In the genomic region with DNA sequence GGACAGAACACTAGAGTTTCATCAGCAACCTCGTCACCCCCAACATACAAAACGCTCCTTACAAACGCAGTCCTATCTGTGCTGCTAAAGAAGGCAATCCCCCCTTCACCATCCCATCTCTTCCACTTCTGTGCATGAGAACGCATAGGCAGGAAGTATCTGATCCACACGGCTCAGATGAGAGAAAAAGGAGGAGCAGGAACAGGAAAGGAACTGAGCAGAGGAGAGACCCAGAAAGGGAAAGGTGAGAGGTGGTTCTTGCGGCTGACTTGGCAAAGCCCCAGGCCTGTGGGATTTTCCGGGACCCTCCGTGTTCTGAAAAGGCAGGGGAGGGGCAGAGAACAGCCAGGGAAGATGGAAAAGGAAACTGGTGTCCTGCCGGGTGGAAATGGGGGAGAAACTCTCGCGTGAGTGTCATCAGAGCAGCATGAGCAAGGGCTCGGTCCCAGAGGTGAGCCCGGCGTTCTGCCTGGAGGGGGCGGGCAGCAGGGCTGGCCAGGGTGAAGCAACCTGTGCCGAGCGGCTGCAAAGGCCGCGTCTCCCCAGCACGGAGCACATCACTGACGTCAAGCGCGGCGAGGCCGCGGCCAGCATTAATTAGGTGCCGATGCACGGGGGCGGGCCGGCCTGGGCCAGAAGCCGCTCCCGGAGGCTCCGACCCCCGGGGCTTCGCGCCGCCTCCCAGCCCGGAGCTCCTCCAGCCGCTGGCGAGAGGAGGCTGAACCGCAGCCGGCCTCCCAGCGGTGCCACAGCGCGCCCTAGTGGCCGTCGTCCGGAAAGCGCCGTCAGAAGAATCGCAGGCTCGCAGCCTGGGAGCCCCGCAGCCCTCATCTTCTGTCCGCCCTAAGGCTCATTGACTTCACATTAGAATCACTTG, we compare ENCODE assay signal across 8 cellular contexts. TPM values are rescaled to one million over a fixed set of nuclear protein-coding genes. Genes with fewer than 3 reads are reported as not detected.
DNase-seq lines count a peak whose midpoint lies in the region; TF ChIP-seq lines count a peak whose summit lies in the region.

No MANE protein-coding gene starts in this region.

- peaks cover 21% of the 10 kb centered on the region for H3K4me1 Mint-ChIP-seq in HFFc6 (ENCODE audit: low read depth)
- H3K4me1 Mint-ChIP-seq in activated naive CD8-positive, alpha-beta T cell treated with anti-CD3 and anti-CD28 coated beads for 36 hours = peaks cover 8% of the 10 kb centered on the region

- TF ChIP-seq CTCF in GM10266 (IDR thresholded peaks at IDR 0.05; ENCODE audit: control insufficient read depth, insufficient read depth, low read depth, missing control alignments) (peak; percentile 100), HFFc6 (IDR thresholded peaks at IDR 0.05) (peak; percentile 99), cardiac muscle cell (IDR thresholded peaks at IDR 0.05; ENCODE audit: low read depth, low read length) (peak; percentile 82), transverse colon (IDR thresholded peaks at IDR 0.05) (peak; percentile 93 to 98 (median 96))

- TF ChIP-seq EP300 in transverse colon (IDR thresholded peaks at IDR 0.05; ENCODE audit: low read depth) = no peak

- DNase-seq in GM10266 (ENCODE audit: extremely low spot score) (peak; percentile 92), HFFc6 (peak; percentile 49), MV-4-11 (lab: John Stamatoyannopoulos, UW) (peak; percentile 49), SKM-1 (lab: John Stamatoyannopoulos, UW; ENCODE audit: unreplicated experiment) (peak; percentile 65), cardiac muscle cell (ENCODE audit: low read depth in 1 of 2, low spot score in 1 of 2) (peak; percentile 85 to 92), pons (ENCODE audit: low spot score) (peak; percentile 56), transverse colon (peak; percentile 88)
- peak; percentile 84 for DNase-seq in activated naive CD8-positive, alpha-beta T cell treated with anti-CD3 and anti-CD28 coated beads for 36 hours

- no peaks in the 10 kb centered on the region for H3K9me3 ChIP-seq in cardiac muscle cell (ENCODE audit: low read depth)
- H3K9me3 ChIP-seq in transverse colon = peaks cover 0 to 6% of the 10 kb centered on the region in 2 donors

- H3K36me3 ChIP-seq in cardiac muscle cell (no peaks in the 10 kb centered on the region), transverse colon (no peaks in the 10 kb centered on the region)

- in situ Hi-C loops in transverse colon (cut with MboI; ENCODE audit: low pct_ligation_motif_present in 1 of 4, low pct_unique_long_range_greater_than_20kb in 1 of 4, low sequenced_read_pairs in 3 of 4) = loop anchor here (5.0 to 25.0 kb wide), 6 partner anchors 178 to 653 kb away; a partner anchor contains a TSS

- intact Hi-C loops in transverse colon (cut with DNase I; ENCODE audit: low total_unique reads) = loop anchor here (5.0 to 10.0 kb wide), 2 partner anchors 231 to 533 kb away; no protein-coding TSS in a partner anchor

- peaks cover 16% of the 10 kb centered on the region for H3K9me3 Mint-ChIP-seq in HFFc6
- peaks cover 8% of the 10 kb centered on the region for H3K9me3 Mint-ChIP-seq in activated naive CD8-positive, alpha-beta T cell treated with anti-CD3 and anti-CD28 coated beads for 36 hours

- peaks cover 41% of the 10 kb centered on the region for H3K27me3 Mint-ChIP-seq in HFFc6 (ENCODE audit: insufficient read depth)
- H3K27me3 Mint-ChIP-seq in activated naive CD8-positive, alpha-beta T cell treated with anti-CD3 and anti-CD28 coated beads for 36 hours = peaks cover 67% of the 10 kb centered on the region

- peak overlapping the region; percentile 20 for H3K4me3 ChIP-seq in cardiac muscle cell
- H3K4me3 ChIP-seq in transverse colon = peak overlapping the region; percentile 0 to 57 (median 42)

- H3K36me3 Mint-ChIP-seq in HFFc6 (ENCODE audit: low read depth) = peaks cover 9% of the 10 kb centered on the region; the same call in 1 of the 2 replicates
- H3K36me3 Mint-ChIP-seq in activated naive CD8-positive, alpha-beta T cell treated with anti-CD3 and anti-CD28 coated beads for 36 hours = no peaks in the 10 kb centered on the region

- no peak for TF ChIP-seq POLR2A in transverse colon (IDR thresholded peaks at IDR 0.05)

- no peaks in the 10 kb centered on the region for H3K27me3 ChIP-seq in cardiac muscle cell
- peaks cover 11% of the 10 kb centered on the region for H3K27me3 ChIP-seq in transverse colon

- 0 to 3% methylated on average over 8 to 45 of the region's 54 CpGs for WGBS in transverse colon (ENCODE audit: low coverage in 1 of 2), 2 donors

- H3K4me3 Mint-ChIP-seq in HFFc6 = peak overlapping the region; percentile 92
- peak overlapping the region; percentile 8 for H3K4me3 Mint-ChIP-seq in activated naive CD8-positive, alpha-beta T cell treated with anti-CD3 and anti-CD28 coated beads for 36 hours

- peak overlapping the region; percentile 74 for H3K27ac Mint-ChIP-seq in HFFc6
- no peak overlapping the region for H3K27ac Mint-ChIP-seq in activated naive CD8-positive, alpha-beta T cell treated with anti-CD3 and anti-CD28 coated beads for 36 hours

- H3K4me1 ChIP-seq in cardiac muscle cell (ENCODE audit: low read depth) (peaks cover 13% of the 10 kb centered on the region), transverse colon (peaks cover 4 to 28% (median 21%) of the 10 kb centered on the region in 4 donors)

- H3K27ac ChIP-seq in cardiac muscle cell (no peak overlapping the region), transverse colon (peak overlapping the region; percentile 49 to 69 (median 56))

RNA-seq across cellular contexts. Expression of a gene that starts 35.8 kb away (rescaled TPM):
- total RNA-seq in HFFc6 (2021; fragmentation: NEBNext Ultra II Directional; extraction: Animal tissue kit (Norgen Biotek cat#: 25700)) = under 1 TPM; 0.24 to 0.56 (median 0.35) TPM
- not detected for total RNA-seq in activated naive CD8-positive, alpha-beta T cell treated with anti-CD3 and anti-CD28 coated beads for 36 hours
- total RNA-seq in cardiac muscle cell (0.36 and 0.56 TPM in 2 replicates), transverse colon (under 1 TPM in 1 of 4 donors, not detected in 3; 0.14 TPM)
- polyA plus RNA-seq in cardiac muscle cell = 0.88 and 1.3 TPM in 2 replicates

RNA-seq across cellular contexts. Expression of a gene that starts 54.2 kb away (rescaled TPM):
- 100 to 1,000 TPM; 130 to 211 (median 176) TPM for total RNA-seq in HFFc6 (2021; fragmentation: NEBNext Ultra II Directional; extraction: Animal tissue kit (Norgen Biotek cat#: 25700))
- not detected for total RNA-seq in activated naive CD8-positive, alpha-beta T cell treated with anti-CD3 and anti-CD28 coated beads for 36 hours
- 0.06 TPM in 1 of 2 replicates, not detected in the other for total RNA-seq in cardiac muscle cell
- polyA plus RNA-seq in cardiac muscle cell = 0.02 TPM in 1 of 2 replicates, not detected in the other
- total RNA-seq in transverse colon = under 1 TPM in 2 of 4 donors, not detected in 2; 0.14 to 0.32 TPM

Comparison
In these comparisons a context has a peak if more than half of its experiments do, and no peak if none do; other contexts are left out.
1. RNA of a gene that starts 54.2 kb away (total RNA-seq): 130 to 211 TPM in HFFc6; 0.14 to 0.32 TPM in transverse colon, 0.06 TPM in cardiac muscle cell and not detected in activated naive CD8-positive, alpha-beta T cell treated with anti-CD3 and anti-CD28 coated beads for 36 hours; every median in the first group is over 10 times any median in the second.
2. Peak in every context shown above with its lines, with median percentiles within 50 percentile points of each other: DNase-seq and CTCF ChIP-seq.